In genomic region chr13:40362502-40362901, GRCh38 we compare ENCODE assay signal across 27 cellular contexts.
"Had no signal": no experiment of that assay in that cellular context is flagged by ENCODE, and none has a peak within 500 bp of the region (broad histone marks: within the 10 kb centered on the region; RNA-seq: fewer than 3 reads in every experiment).

No MANE protein-coding gene starts in this region.

- H3K9me3 ChIP-seq: colonic mucosa, gastroesophageal sphincter, heart left ventricle, left lung, pancreas, right lobe of liver, stomach, thyroid gland had no signal

- H3K27me3 Mint-ChIP-seq: naive thymus-derived CD8-positive, alpha-beta T cell had no signal

- H3K27me3 ChIP-seq: colonic mucosa, foreskin keratinocyte, gastroesophageal sphincter, heart left ventricle, hepatocyte, left lung, pancreas, right lobe of liver, stomach, thyroid gland had no signal

- H3K27ac ChIP-seq: colonic mucosa, epithelial cell of prostate, foreskin keratinocyte, gastroesophageal sphincter, heart left ventricle, hepatocyte, left lung, pancreas, right lobe of liver, stomach, thyroid gland had no signal

- H3K27ac Mint-ChIP-seq: dendritic cell treated with granulocyte-macrophage colony-stimulating factor and Interleukin-4, amounts not matched to agents 40 ng/mL and 50 ng/mL, for 4 days; endodermal cell; naive thymus-derived CD8-positive, alpha-beta T cell had no signal

- H3K36me3 Mint-ChIP-seq: naive thymus-derived CD8-positive, alpha-beta T cell had no signal

- H3K4me1 ChIP-seq: colonic mucosa, foreskin keratinocyte, gastroesophageal sphincter, heart left ventricle, left lung, pancreas, right lobe of liver, stomach, thyroid gland had no signal

- DNase-seq: colonic mucosa; effector CD8-positive, alpha-beta T cell; endodermal cell; foreskin keratinocyte; heart left ventricle; left cardiac atrium; left lung; mesenchymal stem cell; naive thymus-derived CD8-positive, alpha-beta T cell; occipital lobe; pancreas; retina; right lobe of liver; small intestine; stimulated activated CD4-positive, alpha-beta T cell treated with anti-CD3 and anti-CD28 coated beads, Interleukin-12 subunit alpha, Interleukin-12 subunit beta, amount 100 ng/mL, for 4 hours; stimulated activated CD4-positive, alpha-beta T cell treated with anti-CD3 and anti-CD28 coated beads, Interleukin-1b, Interleukin-23, amount 100 ng/mL, for 48 hours; stimulated activated CD4-positive, alpha-beta T cell treated with anti-CD3 and anti-CD28 coated beads, Interleukin-4, amount 100 ng/mL, for 1 hour; stimulated activated CD8-positive, alpha-beta memory T cell treated with anti-CD3 and anti-CD28 coated beads, Interleukin-4, amount 100 ng/mL, for 48 hours; stimulated activated naive CD4-positive, alpha-beta T cell treated with Interleukin-2 at 50 U/mL for 16 hours; stomach; thyroid gland; trophoblast cell had no signal

- ATAC-seq: esophagus mucosa; foreskin keratinocyte; gastroesophageal sphincter; heart left ventricle; left cardiac atrium; left lung; naive thymus-derived CD8-positive, alpha-beta T cell; pancreas; right lobe of liver had no signal

- H3K36me3 ChIP-seq: colonic mucosa, gastroesophageal sphincter, heart left ventricle, left lung, pancreas, right lobe of liver, stomach, thyroid gland had no signal

- H3K9me3 Mint-ChIP-seq: dendritic cell treated with granulocyte-macrophage colony-stimulating factor and Interleukin-4, amounts not matched to agents 40 ng/mL and 50 ng/mL, for 4 days had no signal

- H3K4me3 Mint-ChIP-seq: dendritic cell treated with granulocyte-macrophage colony-stimulating factor and Interleukin-4, amounts not matched to agents 40 ng/mL and 50 ng/mL, for 4 days; endodermal cell; naive thymus-derived CD8-positive, alpha-beta T cell had no signal

- H3K4me3 ChIP-seq: colonic mucosa, gastroesophageal sphincter, heart left ventricle, hepatocyte, left lung, pancreas, right lobe of liver, stomach, thyroid gland had no signal
